Comparison of ENCODE assay signal across 9 cellular contexts in genomic region chr6:136547336-136547735, GRCh38. TPM values are rescaled to one million over a fixed set of nuclear protein-coding genes. Genes with fewer than 3 reads are reported as not detected.
DNase-seq lines count a peak whose midpoint lies in the region; ATAC-seq and TF ChIP-seq lines count a peak whose summit lies in the region.
"Had no signal": no experiment of that assay in that cellular context is flagged by ENCODE, and none has a peak within 500 bp of the region (broad histone marks: within the 10 kb centered on the region; RNA-seq: fewer than 3 reads in every experiment).

No MANE protein-coding gene starts in this region.

- CTCF ChIA-PET in HEK293 (lab: Yijun Ruan, JAX) = interaction anchor here (0.6 to 2.0 kb wide), 44 partner anchors 9 to 1104 kb away, joined by 3 to 14 read pairs (median 4); partner anchors contain the start of genes BCLAF1, MAP3K5 and MTFR2

- peak overlapping the region; percentile 15 for H3K4me3 Mint-ChIP-seq in type B pancreatic cell
- no peak overlapping the region for H3K4me3 Mint-ChIP-seq in activated T-helper 17 cell treated with anti-CD3 and anti-CD28 coated beads, Interleukin-2, amount 50 U/mL, for 72 hours
- H3K4me3 Mint-ChIP-seq: central memory CD8-positive, alpha-beta T cell had no signal

- H3K9me3 Mint-ChIP-seq in type B pancreatic cell = no peaks in the 10 kb centered on the region
- H3K9me3 Mint-ChIP-seq in activated T-helper 17 cell treated with anti-CD3 and anti-CD28 coated beads, Interleukin-2, amount 50 U/mL, for 72 hours = no peaks in the 10 kb centered on the region
- H3K9me3 Mint-ChIP-seq: central memory CD8-positive, alpha-beta T cell had no signal

- H3K4me1 Mint-ChIP-seq in type B pancreatic cell (ENCODE audit: unreplicated experiment) = peaks cover 17% of the 10 kb centered on the region
- H3K4me1 Mint-ChIP-seq in activated T-helper 17 cell treated with anti-CD3 and anti-CD28 coated beads, Interleukin-2, amount 50 U/mL, for 72 hours = peaks cover 4% of the 10 kb centered on the region
- H3K4me1 Mint-ChIP-seq: central memory CD8-positive, alpha-beta T cell had no signal

- TF ChIP-seq POLR2A in esophagus muscularis mucosa (IDR thresholded peaks at IDR 0.05; ENCODE audit: low read depth) = no peak

- peaks cover 4% of the 10 kb centered on the region for H3K36me3 Mint-ChIP-seq in type B pancreatic cell
- no peaks in the 10 kb centered on the region for H3K36me3 Mint-ChIP-seq in activated T-helper 17 cell treated with anti-CD3 and anti-CD28 coated beads, Interleukin-2, amount 50 U/mL, for 72 hours (ENCODE audit: low read depth)

- no peak overlapping the region for H3K27ac Mint-ChIP-seq in type B pancreatic cell
- H3K27ac Mint-ChIP-seq in activated T-helper 17 cell treated with anti-CD3 and anti-CD28 coated beads, Interleukin-2, amount 50 U/mL, for 72 hours = no peak overlapping the region

- H3K27ac ChIP-seq in HEK293 (ENCODE audit: extremely low read depth, low read depth, low read length) = no peak overlapping the region
- no peak overlapping the region for H3K27ac ChIP-seq in esophagus muscularis mucosa (replicated peaks in 1 of 4)
- no peak overlapping the region for H3K27ac ChIP-seq in left lung

- WGBS in esophagus muscularis mucosa = 43% methylated on average over 4 of the region's 4 CpGs

- H3K36me3 ChIP-seq in HEK293 (ENCODE audit: control insufficient read depth in 2 of 2, insufficient read depth in 1 of 2, low read length in 2 of 2) = no peaks in the 10 kb centered on the region; a peak in 1 of 3 replicates
- H3K36me3 ChIP-seq in esophagus muscularis mucosa = no peaks in the 10 kb centered on the region
- no peaks in the 10 kb centered on the region for H3K36me3 ChIP-seq in left lung

- H3K27me3 Mint-ChIP-seq in type B pancreatic cell = peaks cover 28% of the 10 kb centered on the region
- H3K27me3 Mint-ChIP-seq in activated T-helper 17 cell treated with anti-CD3 and anti-CD28 coated beads, Interleukin-2, amount 50 U/mL, for 72 hours = peaks cover 44% of the 10 kb centered on the region

- H3K4me1 ChIP-seq in HEK293 (ENCODE audit: control insufficient read depth, insufficient read depth, low read length) = peaks cover 10% of the 10 kb centered on the region
- H3K4me1 ChIP-seq in esophagus muscularis mucosa = peaks cover 13 to 23% (median 17%) of the 10 kb centered on the region in 4 donors
- peaks cover 4 to 19% of the 10 kb centered on the region in 2 donors for H3K4me1 ChIP-seq in left lung

- TF ChIP-seq CTCF in AG10803 (conservative IDR thresholded peaks at IDR 0.05; ENCODE audit: low read length) (peak; percentile 92), HEK293 (tag by site-specific recombination; IDR thresholded peaks at IDR 0.05) (peak; percentile 51), fibroblast of the aortic adventitia (IDR thresholded peaks at IDR 0.05; ENCODE audit: insufficient read depth, low read length) (peak; percentile 74), type B pancreatic cell (conservative IDR thresholded peaks at IDR 0.05) (peak; percentile 73), esophagus muscularis mucosa (IDR thresholded peaks at IDR 0.05) (peak in 1 of 3 experiments; percentile 34), left lung (IDR thresholded peaks at IDR 0.05) (peak in 1 of 2 donors; percentile 47)

- H3K27me3 ChIP-seq in esophagus muscularis mucosa = peaks cover 0 to 36% (median 9%) of the 10 kb centered on the region in 4 donors
- H3K27me3 ChIP-seq in left lung = peaks cover 8 to 35% of the 10 kb centered on the region in 2 donors

- POLR2A ChIA-PET in HEK293 (lab: Yijun Ruan, JAX) = interaction anchor here (1.2 to 1.6 kb wide), 2 partner anchors 257 to 296 kb away, joined by 7 to 11 read pairs; partner anchors contain the start of genes BCLAF1 and MTFR2

- intact Hi-C loops in esophagus muscularis mucosa (cut with DNase I) = no loop called here
- intact Hi-C loops in left lung (cut with DNase I) = no loop called here

- TF ChIP-seq EP300 in esophagus muscularis mucosa (IDR thresholded peaks at IDR 0.05) = no peak

- ATAC-seq in activated T-helper 17 cell treated with anti-CD3 and anti-CD28 coated beads, Interleukin-2, amount 50 U/mL, for 72 hours (replicated peaks) = no peak
- no peak for ATAC-seq in left lung

- DNase-seq in AG10803 (ENCODE audit: low read depth) = peak; percentile 61
- peak; percentile 25 for DNase-seq in RPMI7951 (ENCODE audit: low read depth)
- peak; percentile 53 for DNase-seq in fibroblast of the aortic adventitia (ENCODE audit: low read depth)
- DNase-seq in type B pancreatic cell (ENCODE audit: extremely low spot score, unreplicated experiment) = no peak
- DNase-seq in esophagus muscularis mucosa (ENCODE audit: extremely low spot score) = no peak
- DNase-seq in left lung = no peak

- H3K9me3 ChIP-seq in HEK293 (ENCODE audit: control insufficient read depth, insufficient read depth, low read depth, low read length) = no peaks in the 10 kb centered on the region
- H3K9me3 ChIP-seq in esophagus muscularis mucosa = no peaks in the 10 kb centered on the region
- no peaks in the 10 kb centered on the region for H3K9me3 ChIP-seq in left lung

- H3K4me3 ChIP-seq in AG10803 (ENCODE audit: low read length) (no peak overlapping the region), HEK293 (ENCODE audit: low read depth, low read length) (no peak overlapping the region), fibroblast of the aortic adventitia (ENCODE audit: low read depth, low read length) (no peak overlapping the region), esophagus muscularis mucosa (no peak overlapping the region), left lung (no peak overlapping the region)

TF ChIP-seq in HEK293, 187 proteins besides CTCF, POLR2A, EP300 and RAD21 (continues in another document):
- TF ChIP-seq ZNF785 (tag by site-specific recombination; IDR thresholded peaks at IDR 0.05) (no peak), ZNF302 (tag by site-specific recombination; IDR thresholded peaks at IDR 0.05; ENCODE audit: low read depth) (no peak), ZNF184 (tag by site-specific recombination; IDR thresholded peaks at IDR 0.05) (no peak), ZNF670 (tag by site-specific recombination; IDR thresholded peaks at IDR 0.05; ENCODE audit: low read depth) (no peak), KLF9 (tag by site-specific recombination; IDR thresholded peaks at IDR 0.05; ENCODE audit: low read depth) (no peak), ATF2 (tag by site-specific recombination; IDR thresholded peaks at IDR 0.05; ENCODE audit: low read depth) (no peak), KLF17 (tag by site-specific recombination; IDR thresholded peaks at IDR 0.05) (no peak), ZNF791 (tag by site-specific recombination; IDR thresholded peaks at IDR 0.05) (no peak), ZNF248 (tag by site-specific recombination; IDR thresholded peaks at IDR 0.05) (no peak), ZNF488 (tag by site-specific recombination; IDR thresholded peaks at IDR 0.05) (no peak), ZNF114 (tag by site-specific recombination; IDR thresholded peaks at IDR 0.05) (no peak), ZBTB17 (tag by site-specific recombination; IDR thresholded peaks at IDR 0.05) (no peak), MYNN (tag by site-specific recombination; IDR thresholded peaks at IDR 0.05; ENCODE audit: borderline replicate concordance) (no peak), ZNF837 (tag by site-specific recombination; IDR thresholded peaks at IDR 0.05) (no peak), ZNF174 (tag by site-specific recombination; IDR thresholded peaks at IDR 0.05) (no peak)

RNA-seq across cellular contexts. Expression of gene MAP7, which starts 2.9 kb away (rescaled TPM):
- total RNA-seq in RPMI7951 (2014; rRNA removed; shearing (Covaris generic)) = 0.24 TPM in 1 of 2 replicates, not detected in the other
- total RNA-seq in fibroblast of the aortic adventitia (ENCODE audit: low replicate concordance) (0.36 and 0.49 TPM in 2 replicates), type B pancreatic cell (ENCODE audit: low replicate concordance) (17.8 and 45.4 TPM in 2 replicates), esophagus muscularis mucosa (1 to 10 TPM; 1.7 to 2.9 (median 2.0) TPM), left lung (10 to 100 TPM; 16.8 to 22.0 TPM)
- 1 to 10 TPM in 1 of 2 donors, under 1 TPM in 1; 0.76 to 1.2 TPM for total RNA-seq in activated T-helper 17 cell treated with anti-CD3 and anti-CD28 coated beads, Interleukin-2, amount 50 U/mL, for 72 hours

Comparison
In these comparisons a context has a peak if more than half of its experiments do, and no peak if none do; other contexts are left out.
1. DNase-seq: peak in AG10803 (single experiment), RPMI7951 (single experiment) and fibroblast of the aortic adventitia (single experiment); none in type B pancreatic cell (single experiment), esophagus muscularis mucosa (single experiment) and left lung (0 of 2).